ENCODE assay signal across 13 cellular contexts in genomic region chr14:34362625-34363251, GRCh38.
"Had no signal": no experiment of that assay in that cellular context is flagged by ENCODE, and none has a peak within 500 bp of the region (broad histone marks: within the 10 kb centered on the region; RNA-seq: fewer than 3 reads in every experiment).

No MANE protein-coding gene starts in this region.

- DNase-seq: activated CD4-positive, alpha-beta T cell treated with anti-CD3 and anti-CD28 coated beads for 48 hours; activated CD8-positive, alpha-beta memory T cell treated with anti-CD3 and anti-CD28 coated beads for 24 hours; activated naive CD4-positive, alpha-beta T cell treated with anti-CD3 and anti-CD28 coated beads, Interleukin-2, amount 10 ng/mL, durations not matched to agents 7 days and 5 days; cortex of kidney; effector CD8-positive, alpha-beta T cell; foreskin fibroblast; natural killer cell; stimulated activated CD4-positive, alpha-beta T cell treated with anti-CD3 and anti-CD28 coated beads, Interleukin-12 subunit alpha, Interleukin-12 subunit beta, amount 100 ng/mL, for 4 hours; stimulated activated naive CD4-positive, alpha-beta T cell; substantia nigra; trophoblast cell had no signal

- ATAC-seq: activated T-helper 17 cell treated with anti-CD3 and anti-CD28 coated beads, Interleukin-2, amount 50 U/mL, for 72 hours; natural killer cell; WTC11 had no signal
